31 cellular contexts compared by ENCODE assay signal in the genomic region with DNA sequence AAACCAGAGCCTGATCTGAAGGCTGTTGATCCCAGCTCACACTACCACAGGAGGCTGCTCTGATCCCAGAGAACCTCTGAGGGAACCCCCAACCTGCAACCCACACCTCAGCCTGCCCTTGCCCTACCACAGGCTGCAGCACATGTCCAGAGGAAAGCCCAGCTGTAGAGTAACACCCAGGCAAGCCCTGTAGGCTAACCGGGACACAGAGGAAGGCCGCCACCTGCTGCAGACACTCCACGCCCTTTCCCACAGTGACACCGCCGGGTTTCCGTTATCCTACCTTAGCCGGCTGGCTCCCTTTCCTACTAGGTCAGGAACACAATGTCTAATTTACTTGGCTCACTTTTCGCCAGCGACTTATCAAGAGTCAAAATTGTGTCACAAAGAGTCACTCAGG.
"Had no signal": no experiment of that assay in that cellular context is flagged by ENCODE, and none has a peak within 500 bp of the region (broad histone marks: within the 10 kb centered on the region; RNA-seq: fewer than 3 reads in every experiment).

No MANE protein-coding gene starts in this region.

- H3K9me3 ChIP-seq: esophagus muscularis mucosa, gastrocnemius medialis had no signal

- FAIRE-seq: astrocyte, bronchial epithelial cell had no signal

- H3K36me3 Mint-ChIP-seq: activated naive CD4-positive, alpha-beta T cell treated with anti-CD3 and anti-CD28 coated beads, Interleukin-2, amount 10 ng/mL, durations not matched to agents 7 days and 5 days; activated naive CD8-positive, alpha-beta T cell; T-cell had no signal

- ATAC-seq: activated T-cell treated with anti-CD3 and anti-CD28 coated beads, Interleukin-2, amount 50 U/mL, for 72 hours; foreskin keratinocyte; gastrocnemius medialis; T-cell had no signal

- H3K27me3 ChIP-seq: brain microvascular endothelial cell, esophagus muscularis mucosa, foreskin keratinocyte, gastrocnemius medialis had no signal

- H3K36me3 ChIP-seq: brain microvascular endothelial cell, esophagus muscularis mucosa, gastrocnemius medialis had no signal

- H3K9me3 Mint-ChIP-seq: activated CD4-positive, alpha-beta memory T cell treated with anti-CD3 and anti-CD28 coated beads, Interleukin-2, amount 10 ng/mL, durations not matched to agents 7 days and 5 days; activated CD4-positive, alpha-beta T cell treated with anti-CD3 and anti-CD28 coated beads, Interleukin-2, amount 10 ng/mL, durations not matched to agents 7 days and 5 days; activated naive CD4-positive, alpha-beta T cell treated with anti-CD3 and anti-CD28 coated beads, Interleukin-2, amount 10 ng/mL, durations not matched to agents 7 days and 5 days; activated T-cell treated with anti-CD3 and anti-CD28 coated beads, Interleukin-2, amount 50 U/mL, for 24 hours; activated T-cell treated with anti-CD3 and anti-CD28 coated beads, Interleukin-2, amount 50 U/mL, for 72 hours; T-helper 1 cell treated with Interleukin-12 subunit alpha and Interleukin-12 subunit beta and Interleukin-4 antibody, amounts not matched to agents 30 μg/mL and 1 μg/mL, for 36 hours had no signal

- H3K4me3 Mint-ChIP-seq: activated CD4-positive, alpha-beta memory T cell treated with anti-CD3 and anti-CD28 coated beads, Interleukin-2, amount 10 ng/mL, durations not matched to agents 7 days and 5 days; activated CD4-positive, alpha-beta T cell treated with anti-CD3 and anti-CD28 coated beads, Interleukin-2, amount 10 ng/mL, durations not matched to agents 7 days and 5 days; activated naive CD4-positive, alpha-beta T cell treated with anti-CD3 and anti-CD28 coated beads, Interleukin-2, amount 10 ng/mL, durations not matched to agents 7 days and 5 days; activated naive CD8-positive, alpha-beta T cell; activated T-cell treated with anti-CD3 and anti-CD28 coated beads, Interleukin-2, amount 50 U/mL, for 24 hours; activated T-cell treated with anti-CD3 and anti-CD28 coated beads, Interleukin-2, amount 50 U/mL, for 72 hours; central memory CD8-positive, alpha-beta T cell; dendritic cell treated with granulocyte-macrophage colony-stimulating factor and Interleukin-4, amounts not matched to agents 40 ng/mL and 50 ng/mL, for 4 days; T-cell; T-helper 1 cell treated with Interleukin-12 subunit alpha and Interleukin-12 subunit beta and Interleukin-4 antibody, amounts not matched to agents 30 μg/mL and 1 μg/mL, for 36 hours had no signal

- H3K27me3 Mint-ChIP-seq: activated CD4-positive, alpha-beta memory T cell treated with anti-CD3 and anti-CD28 coated beads, Interleukin-2, amount 10 ng/mL, durations not matched to agents 7 days and 5 days; activated CD4-positive, alpha-beta T cell treated with anti-CD3 and anti-CD28 coated beads, Interleukin-2, amount 10 ng/mL, durations not matched to agents 7 days and 5 days; activated naive CD4-positive, alpha-beta T cell treated with anti-CD3 and anti-CD28 coated beads, Interleukin-2, amount 10 ng/mL, durations not matched to agents 7 days and 5 days; central memory CD8-positive, alpha-beta T cell; dendritic cell treated with granulocyte-macrophage colony-stimulating factor and Interleukin-4, amounts not matched to agents 40 ng/mL and 50 ng/mL, for 4 days had no signal

- H3K4me1 Mint-ChIP-seq: activated CD4-positive, alpha-beta memory T cell treated with anti-CD3 and anti-CD28 coated beads, Interleukin-2, amount 10 ng/mL, durations not matched to agents 7 days and 5 days; activated CD4-positive, alpha-beta T cell treated with anti-CD3 and anti-CD28 coated beads, Interleukin-2, amount 10 ng/mL, durations not matched to agents 7 days and 5 days; activated naive CD4-positive, alpha-beta T cell treated with anti-CD3 and anti-CD28 coated beads, Interleukin-2, amount 10 ng/mL, durations not matched to agents 7 days and 5 days; central memory CD8-positive, alpha-beta T cell; T-cell had no signal

- H3K4me3 ChIP-seq: coronary artery, dorsolateral prefrontal cortex, esophagus muscularis mucosa, gastrocnemius medialis had no signal

- H3K4me1 ChIP-seq: esophagus muscularis mucosa, foreskin keratinocyte, gastrocnemius medialis had no signal

- H3K27ac Mint-ChIP-seq: activated CD4-positive, alpha-beta memory T cell treated with anti-CD3 and anti-CD28 coated beads, Interleukin-2, amount 10 ng/mL, durations not matched to agents 7 days and 5 days; activated CD4-positive, alpha-beta T cell treated with anti-CD3 and anti-CD28 coated beads, Interleukin-2, amount 10 ng/mL, durations not matched to agents 7 days and 5 days; activated naive CD4-positive, alpha-beta T cell treated with anti-CD3 and anti-CD28 coated beads, Interleukin-2, amount 10 ng/mL, durations not matched to agents 7 days and 5 days; activated naive CD8-positive, alpha-beta T cell; activated T-cell treated with anti-CD3 and anti-CD28 coated beads, Interleukin-2, amount 50 U/mL, for 24 hours; activated T-cell treated with anti-CD3 and anti-CD28 coated beads, Interleukin-2, amount 50 U/mL, for 72 hours; dendritic cell treated with granulocyte-macrophage colony-stimulating factor and Interleukin-4, amounts not matched to agents 40 ng/mL and 50 ng/mL, for 4 days; T-cell; T-helper 1 cell treated with Interleukin-12 subunit alpha and Interleukin-12 subunit beta and Interleukin-4 antibody, amounts not matched to agents 30 μg/mL and 1 μg/mL, for 36 hours had no signal

- H3K27ac ChIP-seq: brain microvascular endothelial cell, coronary artery, dorsolateral prefrontal cortex, esophagus muscularis mucosa, foreskin keratinocyte, gastrocnemius medialis had no signal

- DNase-seq: activated CD4-positive, alpha-beta memory T cell treated with anti-CD3 and anti-CD28 coated beads, Interleukin-2, amount 10 ng/mL, durations not matched to agents 7 days and 5 days; activated CD4-positive, alpha-beta T cell treated with anti-CD3 and anti-CD28 coated beads for 1 hour; activated CD4-positive, alpha-beta T cell treated with anti-CD3 and anti-CD28 coated beads for 4 hours; activated CD4-positive, alpha-beta T cell treated with anti-CD3 and anti-CD28 coated beads, Interleukin-2, amount 10 ng/mL, durations not matched to agents 7 days and 5 days; activated CD4-positive, alpha-beta T cell treated with anti-CD3 and anti-CD28 coated beads, Interleukin-2, amount 50 U/mL, for 4 hours; activated CD8-positive, alpha-beta memory T cell treated with anti-CD3 and anti-CD28 coated beads, Interleukin-2, amount 50 U/mL, for 48 hours; activated gamma-delta T cell; activated naive CD4-positive, alpha-beta T cell; activated naive CD4-positive, alpha-beta T cell treated with anti-CD3 and anti-CD28 coated beads, Interleukin-2, amount 10 ng/mL, durations not matched to agents 7 days and 5 days; activated T-cell treated with anti-CD3 and anti-CD28 coated beads for 4 hours; activated T-cell treated with anti-CD3 and anti-CD28 coated beads, Interleukin-2, amount 50 U/mL, for 24 hours; activated T-cell treated with anti-CD3 and anti-CD28 coated beads, Interleukin-2, amount 50 U/mL, for 72 hours; amniotic stem cell; anterior cingulate cortex; brain microvascular endothelial cell; dorsolateral prefrontal cortex; effector memory CD4-positive, alpha-beta T cell; erythroblast; foreskin keratinocyte; gastrocnemius medialis; SW 1271; T-cell; T1000 had no signal
